Comparison of ENCODE assay signal across 20 cellular contexts in genomic region chr6:34517461-34517868, GRCh38. TPM values are rescaled to one million over a fixed set of nuclear protein-coding genes. Genes with fewer than 3 reads are reported as not detected.
DNase-seq lines count a peak whose midpoint lies in the region; ATAC-seq, FAIRE-seq and TF ChIP-seq lines count a peak whose summit lies in the region.
"Had no signal": no experiment of that assay in that cellular context is flagged by ENCODE, and none has a peak within 500 bp of the region (broad histone marks: within the 10 kb centered on the region; RNA-seq: fewer than 3 reads in every experiment).

No MANE protein-coding gene starts in this region.

- H3K4me3 ChIP-seq in HEK293 (ENCODE audit: low read depth, low read length) (no peak overlapping the region), endodermal cell (ENCODE audit: low read length) (no peak overlapping the region)
- H3K4me3 ChIP-seq: MG63, Peyer's patch had no signal

- POLR2A ChIA-PET in HEK293 (lab: Yijun Ruan, JAX): no interaction called here

- no peaks in the 10 kb centered on the region for H3K9me3 ChIP-seq in HEK293 (ENCODE audit: control insufficient read depth, insufficient read depth, low read depth, low read length)
- H3K9me3 ChIP-seq in endodermal cell (ENCODE audit: control insufficient read depth, low read length): no peaks in the 10 kb centered on the region
- H3K9me3 ChIP-seq: MG63, Peyer's patch had no signal

- peaks cover 37% of the 10 kb centered on the region for H3K27me3 ChIP-seq in endodermal cell (ENCODE audit: control insufficient read depth, insufficient read depth, low read length, poor library complexity, severe bottlenecking)
- H3K27me3 ChIP-seq: MG63, Peyer's patch had no signal

- H3K9me3 Mint-ChIP-seq in endodermal cell: no peaks in the 10 kb centered on the region
- H3K9me3 Mint-ChIP-seq in stimulated activated naive B cell treated with anti-CD40 and anti-IgM and Interleukin-4, amounts not matched to agents 10 μg/mL and 1 μg/mL and 100 μg/mL, for 72 hours: no peaks in the 10 kb centered on the region
- H3K9me3 Mint-ChIP-seq: CD4-positive, alpha-beta T cell; H9 had no signal

- 81 to 86% methylated on average over 3 to 4 of the region's 4 CpGs for WGBS in endodermal cell (ENCODE audit: insufficient coverage in 1 of 2, insufficient read length in 1 of 2), 2 experiments

- no peak for FAIRE-seq in RCC 7860 (lab: Jason Lieb, UNC)
- FAIRE-seq: GM19239 had no signal

- no peaks in the 10 kb centered on the region for H3K36me3 Mint-ChIP-seq in endodermal cell (ENCODE audit: low read depth)
- H3K36me3 Mint-ChIP-seq in stimulated activated naive B cell treated with anti-CD40 and anti-IgM and Interleukin-4, amounts not matched to agents 10 μg/mL and 1 μg/mL and 100 μg/mL, for 72 hours: no peaks in the 10 kb centered on the region

- H3K27ac Mint-ChIP-seq in endodermal cell: no peak overlapping the region
- peak overlapping the region; percentile 38 for H3K27ac Mint-ChIP-seq in stimulated activated naive B cell treated with anti-CD40 and anti-IgM and Interleukin-4, amounts not matched to agents 10 μg/mL and 1 μg/mL and 100 μg/mL, for 72 hours
- H3K27ac Mint-ChIP-seq: B cell; CD4-positive, alpha-beta T cell had no signal

- TF ChIP-seq CTCF in HEK293 (tag by site-specific recombination; IDR thresholded peaks at IDR 0.05): no peak
- no peak for TF ChIP-seq CTCF in endodermal cell (conservative IDR thresholded peaks at IDR 0.05)

- peaks cover 32% of the 10 kb centered on the region for H3K4me1 Mint-ChIP-seq in endodermal cell
- peaks cover 8 to 9% of the 10 kb centered on the region in 2 donors for H3K4me1 Mint-ChIP-seq in stimulated activated naive B cell treated with anti-CD40 and anti-IgM and Interleukin-4, amounts not matched to agents 10 μg/mL and 1 μg/mL and 100 μg/mL, for 72 hours

- H3K9ac ChIP-seq in endodermal cell (ENCODE audit: extremely low read depth, low read length, poor library complexity, severe bottlenecking): no peak overlapping the region

- H3K36me3 ChIP-seq in HEK293 (ENCODE audit: control insufficient read depth in 2 of 2, insufficient read depth in 1 of 2, low read length in 2 of 2): no peaks in the 10 kb centered on the region
- H3K36me3 ChIP-seq in endodermal cell (ENCODE audit: control insufficient read depth, insufficient read depth, low read length): no peaks in the 10 kb centered on the region
- H3K36me3 ChIP-seq: MG63, Peyer's patch had no signal

- no peak for ATAC-seq in stimulated activated naive B cell treated with anti-CD40 and anti-IgM and Interleukin-4, amounts not matched to agents 10 μg/mL and 1 μg/mL and 100 μg/mL, for 72 hours (replicated peaks)
- ATAC-seq in GM21423 (IDR thresholded peaks at IDR 0.05; ENCODE audit: unreplicated experiment): no peak

- H3K27ac ChIP-seq in HEK293 (ENCODE audit: extremely low read depth, low read depth, low read length): no peak overlapping the region
- H3K27ac ChIP-seq in endodermal cell (ENCODE audit: low read depth, low read length): no peak overlapping the region
- H3K27ac ChIP-seq: Peyer's patch had no signal

- DNase-seq in OCI-M1 (lab: John Stamatoyannopoulos, UW): peak; percentile 34
- peak; percentile 42 for DNase-seq in endodermal cell
- DNase-seq in stimulated activated naive B cell treated with anti-CD40 and anti-IgM and Interleukin-4, amounts not matched to agents 10 μg/mL and 1 μg/mL and 100 μg/mL, for 72 hours: no peak
- DNase-seq in SIG-M5 treated with dmso at 0.1 percent for 504 hours (lab: John Stamatoyannopoulos, UW; ENCODE audit: unreplicated experiment): no peak
- no peak for DNase-seq in RCC 7860 (ENCODE audit: low spot score)
- DNase-seq: CD4-positive, alpha-beta T cell; EL; H9; Karpas-422; MG63; NCI-H1092 treated with DMSO at 0.1 percent for 48 hours; NCI-H2081 treated with DMSO at 0.1 percent for 48 hours; NCI-H510A treated with DMSO at 0.1 percent for 48 hours; SHP77 treated with DMSO at 0.1 percent for 48 hours had no signal

- peaks cover 53% of the 10 kb centered on the region for H3K27me3 Mint-ChIP-seq in endodermal cell (ENCODE audit: insufficient read depth)
- H3K27me3 Mint-ChIP-seq in stimulated activated naive B cell treated with anti-CD40 and anti-IgM and Interleukin-4, amounts not matched to agents 10 μg/mL and 1 μg/mL and 100 μg/mL, for 72 hours: peaks cover 26 to 43% of the 10 kb centered on the region in 2 donors

- H3K4me1 ChIP-seq in HEK293 (ENCODE audit: control insufficient read depth, insufficient read depth, low read length) (no peaks in the 10 kb centered on the region), endodermal cell (ENCODE audit: control insufficient read depth, insufficient read depth, low read length) (peaks cover 20% of the 10 kb centered on the region)
- H3K4me1 ChIP-seq: Peyer's patch had no signal

- CTCF ChIA-PET in HEK293 (lab: Yijun Ruan, JAX): interaction anchor here (1.3 kb wide), 1 partner anchor 91 kb away, joined by 3 read pairs; no protein-coding TSS in a partner anchor

- H3K4me3 Mint-ChIP-seq in endodermal cell: no peak overlapping the region
- no peak overlapping the region for H3K4me3 Mint-ChIP-seq in stimulated activated naive B cell treated with anti-CD40 and anti-IgM and Interleukin-4, amounts not matched to agents 10 μg/mL and 1 μg/mL and 100 μg/mL, for 72 hours
- H3K4me3 Mint-ChIP-seq: B cell; CD4-positive, alpha-beta T cell; H9 had no signal

TF ChIP-seq in HEK293, 187 proteins besides CTCF, POLR2A, EP300 and RAD21:
- TF ChIP-seq ZBTB21 (tag by site-specific recombination; IDR thresholded peaks at IDR 0.05) (no peak), MZF1 (tag by site-specific recombination; IDR thresholded peaks at IDR 0.05; ENCODE audit: borderline replicate concordance) (no peak), ZNF623 (tag by site-specific recombination; IDR thresholded peaks at IDR 0.05) (peak; percentile 97), HIC1 (tag by site-specific recombination; IDR thresholded peaks at IDR 0.05) (no peak)
TF ChIP-seq in HEK293: peak in this region for 1.

RNA-seq across cellular contexts. Expression of gene SPDEF, which starts 38.7 kb away (rescaled TPM):
- total RNA-seq in endodermal cell: 1 to 10 TPM; 1.1 to 2.6 TPM
- 0.57 TPM for polyA plus RNA-seq in endodermal cell (2013, experiment 1 of 2)
- polyA plus RNA-seq in endodermal cell (2013, experiment 2 of 2): 0.25 TPM
- total RNA-seq: B cell had no signal

RNA-seq across cellular contexts. Expression of gene PACSIN1, which starts 51.6 kb away (rescaled TPM):
- 1 to 10 TPM; 7.2 to 7.3 TPM for total RNA-seq in endodermal cell
- 2.4 TPM for polyA plus RNA-seq in endodermal cell (2013, experiment 1 of 2)
- polyA plus RNA-seq in endodermal cell (2013, experiment 2 of 2): 1.7 TPM
- polyA plus RNA-seq: AG04450 had no signal

Comparison
In these comparisons a context has a peak if more than half of its experiments do, and no peak if none do; other contexts are left out.
1. DNase-seq: peak in OCI-M1 (single experiment) and endodermal cell (single experiment); none in stimulated activated naive B cell treated with anti-CD40 and anti-IgM and Interleukin-4, amounts not matched to agents 10 μg/mL and 1 μg/mL and 100 μg/mL, for 72 hours (single experiment), SIG-M5 treated with dmso at 0.1 percent for 504 hours (single experiment) and RCC 7860 (single experiment).